Comparison of ENCODE assay signal across 8 cellular contexts in the genomic region with DNA sequence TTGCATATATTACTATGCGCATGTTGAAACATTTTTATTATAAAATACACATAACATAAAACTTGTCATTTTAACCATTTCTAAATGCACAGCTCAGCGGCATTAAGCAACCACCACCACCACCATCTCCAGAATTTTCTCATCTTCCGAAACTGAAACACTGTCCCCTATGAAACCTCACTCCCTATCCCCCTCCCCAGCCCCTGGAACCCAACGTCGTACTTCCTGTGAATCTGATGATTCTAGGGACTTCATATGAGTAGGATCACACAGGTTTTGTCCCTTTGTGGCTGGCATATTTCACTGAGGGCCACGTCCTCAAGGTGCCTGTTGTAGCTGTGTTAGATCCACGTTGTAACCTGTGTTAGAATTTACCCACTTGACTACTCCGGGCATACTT. TPM values are rescaled to one million over a fixed set of nuclear protein-coding genes. Genes with fewer than 3 reads are reported as not detected.
DNase-seq lines count a peak whose midpoint lies in the region; ATAC-seq, FAIRE-seq and TF ChIP-seq lines count a peak whose summit lies in the region.

No MANE protein-coding gene starts in this region.

- H3K27me3 ChIP-seq in Panc1 (ENCODE audit: control insufficient read depth, insufficient read depth, low read length) (no peaks in the 10 kb centered on the region), rectal smooth muscle tissue (ENCODE audit: control insufficient read depth, insufficient read depth, low read length) (no peaks in the 10 kb centered on the region), aorta (ENCODE audit: control insufficient read depth in 1 of 2, insufficient read depth in 2 of 2, low read length in 1 of 2) (no peaks in the 10 kb centered on the region)

- H3K27ac ChIP-seq in Panc1 (ENCODE audit: low read length) (peak overlapping the region; percentile 93), rectal smooth muscle tissue (ENCODE audit: low read depth, low read length) (no peak overlapping the region), aorta (ENCODE audit: low read depth in 1 of 2, low read length in 2 of 2) (no peak overlapping the region)

- intact Hi-C loops in Panc1 (cut with micrococcal nuclease; ENCODE audit: unreplicated experiment) (no loop called here), aorta (cut with DNase I) (loop anchor here in 1 of 2 donors (5.0 kb wide), 1 partner anchor 57 kb away; a partner anchor contains a TSS)

- ATAC-seq in Panc1 (no peak), aorta (ENCODE audit: low FRiP score) (no peak), HG02610 (IDR thresholded peaks at IDR 0.05; ENCODE audit: unreplicated experiment) (no peak)

- H3K36me3 ChIP-seq in Panc1 (ENCODE audit: control insufficient read depth, insufficient read depth, low read length) (no peaks in the 10 kb centered on the region; the same call in 1 of the 2 replicates), rectal smooth muscle tissue (ENCODE audit: control insufficient read depth, insufficient read depth, low read length) (no peaks in the 10 kb centered on the region), aorta (ENCODE audit: control insufficient read depth in 1 of 2, insufficient read depth in 2 of 2, low read length in 1 of 2) (no peaks in the 10 kb centered on the region)

- CTCF ChIA-PET in Panc1 (lab: Charles Lee), result no interaction called here

- no peak overlapping the region for H3K9ac ChIP-seq in rectal smooth muscle tissue (ENCODE audit: low read length)

- peak; percentile 63 for FAIRE-seq in GM12891 (lab: Jason Lieb, UNC)

- peaks cover 12% of the 10 kb centered on the region; the same call in 1 of the 2 replicates for H3K4me1 ChIP-seq in Panc1 (ENCODE audit: control insufficient read depth, insufficient read depth, low read length)
- H3K4me1 ChIP-seq in rectal smooth muscle tissue (ENCODE audit: control insufficient read depth, insufficient read depth, low read length), result peaks cover 10% of the 10 kb centered on the region
- no peaks in the 10 kb centered on the region for H3K4me1 ChIP-seq in aorta (ENCODE audit: control insufficient read depth in 1 of 2, insufficient read depth in 2 of 2, low read length in 2 of 2)

- H3K4me3 ChIP-seq in Panc1 (ENCODE audit: low read depth in 2 of 2, low read length in 2 of 2) (peak overlapping the region; percentile 71 to 80), epithelial cell of proximal tubule (ENCODE audit: low read depth, low read length) (peak overlapping the region; percentile 87), rectal smooth muscle tissue (ENCODE audit: low read length) (peak overlapping the region; percentile 64), aorta (ENCODE audit: low read length in 2 of 2) (no peak overlapping the region)

- no peak for TF ChIP-seq CTCF in Panc1 (IDR thresholded peaks at IDR 0.05)
- no peak for TF ChIP-seq CTCF in epithelial cell of proximal tubule (conservative IDR thresholded peaks at IDR 0.05; ENCODE audit: low read depth, low read length)

- 31 to 33% methylated on average over 8 of the region's 8 CpGs for WGBS in aorta, 2 donors

- DNase-seq in GM12891 (ENCODE audit: insufficient read length, low spot score), result no peak
- no peak for DNase-seq in Panc1 (ENCODE audit: low read depth, low spot score)
- DNase-seq in epithelial cell of proximal tubule (ENCODE audit: low read depth), result no peak
- no peak for DNase-seq in aorta
- no peak for DNase-seq in erythroblast (lab: John Stamatoyannopoulos, UW)
- DNase-seq in ACHN, result no peak

- no TSS peak for BruUV-seq in Panc1 (replicated peaks; lab: Mats Ljungman, UMichigan)

- TF ChIP-seq POLR2A in GM12891 (IDR thresholded peaks at IDR 0.05; ENCODE audit: low read depth, low read length), result no peak
- no peak for TF ChIP-seq POLR2A in erythroblast (IDR thresholded peaks at IDR 0.05; ENCODE audit: low read length)

- in situ Hi-C loops in Panc1 (cut with HindIII; ENCODE audit: low pct_unique_long_range_greater_than_20kb, low sequenced_read_pairs) (no loop called here), ACHN (cut with HindIII; ENCODE audit: low pct_ligation_motif_present, low pct_unique_long_range_greater_than_20kb, low sequenced_read_pairs) (no loop called here)

- POLR2A ChIA-PET in Panc1 (lab: Charles Lee), result no interaction called here

- H3K9me3 ChIP-seq in Panc1 (ENCODE audit: control insufficient read depth, insufficient read depth, low read depth, low read length) (no peaks in the 10 kb centered on the region), aorta (ENCODE audit: control insufficient read depth, low read length) (no peaks in the 10 kb centered on the region)

TF ChIP-seq in GM12891, 5 proteins besides CTCF, POLR2A, EP300 and RAD21:
- no peak for TF ChIP-seq TAF1 (IDR thresholded peaks at IDR 0.05; ENCODE audit: low read depth, low read length)
- no peak for TF ChIP-seq SPI1 (IDR thresholded peaks at IDR 0.05; ENCODE audit: low read depth, low read length)
- no peak for TF ChIP-seq POU2F2 (IDR thresholded peaks at IDR 0.05; ENCODE audit: low read depth, low read length)
- TF ChIP-seq POLR2AphosphoS5 (IDR thresholded peaks at IDR 0.05; ENCODE audit: low read depth, low read length), result no peak
- no peak for TF ChIP-seq PAX5 (IDR thresholded peaks at IDR 0.05; ENCODE audit: insufficient read depth, low read length, severe bottlenecking)

RNA-seq across cellular contexts. Expression of a gene that starts 0.7 kb away (rescaled TPM):
- polyA plus RNA-seq in GM12891 (2012; ENCODE audit: low read depth, missing spikeins), result 130 TPM
- 151 TPM for total RNA-seq in Panc1 (2021; ENCODE audit: unreplicated experiment)
- 197 TPM for polyA plus RNA-seq in Panc1 (2012; ENCODE audit: insufficient read length)
- 123 and 138 TPM in 2 replicates for total RNA-seq in epithelial cell of proximal tubule
- 10 to 100 TPM; 80.8 to 97.8 TPM for total RNA-seq in aorta
- polyA plus RNA-seq in aorta, result 100 to 1,000 TPM in 1 of 2 donors, 10 to 100 TPM in 1; 82.4 to 230 TPM

RNA-seq across cellular contexts. Expression of a gene that starts 28.8 kb away (rescaled TPM):
- 0.06 TPM for polyA plus RNA-seq in GM12891 (2012; ENCODE audit: low read depth, missing spikeins)
- total RNA-seq in Panc1 (2021; ENCODE audit: unreplicated experiment) (not detected), epithelial cell of proximal tubule (not detected in 2 replicates), aorta (not detected)
- not detected for polyA plus RNA-seq in Panc1 (2012; ENCODE audit: insufficient read length)
- 10 to 100 TPM in 1 of 2 donors, under 1 TPM in 1; 0.15 to 25.2 TPM for polyA plus RNA-seq in aorta

RNA-seq across cellular contexts. Expression of a gene that starts 57.7 kb away (rescaled TPM):
- 23.2 TPM for polyA plus RNA-seq in GM12891 (2012; ENCODE audit: low read depth, missing spikeins)
- 19.8 TPM for total RNA-seq in Panc1 (2021; ENCODE audit: unreplicated experiment)
- 29.2 TPM for polyA plus RNA-seq in Panc1 (2012; ENCODE audit: insufficient read length)
- 33.8 and 43.5 TPM in 2 replicates for total RNA-seq in epithelial cell of proximal tubule
- total RNA-seq in aorta, result 10 to 100 TPM; 19.4 to 23.5 TPM
- 10 to 100 TPM; 13.5 to 26.1 TPM for polyA plus RNA-seq in aorta

RNA-seq across cellular contexts. Expression of a gene that starts 57.9 kb away (rescaled TPM):
- polyA plus RNA-seq in GM12891 (2012; ENCODE audit: low read depth, missing spikeins), result 1.2 TPM
- total RNA-seq in Panc1 (2021; ENCODE audit: unreplicated experiment) (0.26 TPM), epithelial cell of proximal tubule (not detected in 2 replicates), aorta (under 1 TPM; 0.29 to 0.63 TPM)
- 0.39 TPM for polyA plus RNA-seq in Panc1 (2012; ENCODE audit: insufficient read length)
- 1 to 10 TPM in 1 of 2 donors, under 1 TPM in 1; 0.74 to 1.6 TPM for polyA plus RNA-seq in aorta

RNA-seq across cellular contexts. Expression of a gene that starts 57.9 kb away (rescaled TPM):
- 7.3 TPM for polyA plus RNA-seq in GM12891 (2012; ENCODE audit: low read depth, missing spikeins)
- total RNA-seq in Panc1 (2021; ENCODE audit: unreplicated experiment), result 48.0 TPM
- polyA plus RNA-seq in Panc1 (2012; ENCODE audit: insufficient read length), result 42.8 TPM
- 22.1 and 28.1 TPM in 2 replicates for total RNA-seq in epithelial cell of proximal tubule
- total RNA-seq in aorta, result 10 to 100 TPM; 50.4 to 53.9 TPM
- 10 to 100 TPM in 1 of 2 donors, 1 to 10 TPM in 1; 7.8 to 14.5 TPM for polyA plus RNA-seq in aorta

Comparison
In these comparisons a context has a peak if more than half of its experiments do, and no peak if none do; other contexts are left out.
1. H3K4me3 ChIP-seq: peak in Panc1 (2 of 2), epithelial cell of proximal tubule (single experiment) and rectal smooth muscle tissue (single experiment); none in aorta (0 of 2).